ENCODE assay signal across 1 cellular context in the genomic region with DNA sequence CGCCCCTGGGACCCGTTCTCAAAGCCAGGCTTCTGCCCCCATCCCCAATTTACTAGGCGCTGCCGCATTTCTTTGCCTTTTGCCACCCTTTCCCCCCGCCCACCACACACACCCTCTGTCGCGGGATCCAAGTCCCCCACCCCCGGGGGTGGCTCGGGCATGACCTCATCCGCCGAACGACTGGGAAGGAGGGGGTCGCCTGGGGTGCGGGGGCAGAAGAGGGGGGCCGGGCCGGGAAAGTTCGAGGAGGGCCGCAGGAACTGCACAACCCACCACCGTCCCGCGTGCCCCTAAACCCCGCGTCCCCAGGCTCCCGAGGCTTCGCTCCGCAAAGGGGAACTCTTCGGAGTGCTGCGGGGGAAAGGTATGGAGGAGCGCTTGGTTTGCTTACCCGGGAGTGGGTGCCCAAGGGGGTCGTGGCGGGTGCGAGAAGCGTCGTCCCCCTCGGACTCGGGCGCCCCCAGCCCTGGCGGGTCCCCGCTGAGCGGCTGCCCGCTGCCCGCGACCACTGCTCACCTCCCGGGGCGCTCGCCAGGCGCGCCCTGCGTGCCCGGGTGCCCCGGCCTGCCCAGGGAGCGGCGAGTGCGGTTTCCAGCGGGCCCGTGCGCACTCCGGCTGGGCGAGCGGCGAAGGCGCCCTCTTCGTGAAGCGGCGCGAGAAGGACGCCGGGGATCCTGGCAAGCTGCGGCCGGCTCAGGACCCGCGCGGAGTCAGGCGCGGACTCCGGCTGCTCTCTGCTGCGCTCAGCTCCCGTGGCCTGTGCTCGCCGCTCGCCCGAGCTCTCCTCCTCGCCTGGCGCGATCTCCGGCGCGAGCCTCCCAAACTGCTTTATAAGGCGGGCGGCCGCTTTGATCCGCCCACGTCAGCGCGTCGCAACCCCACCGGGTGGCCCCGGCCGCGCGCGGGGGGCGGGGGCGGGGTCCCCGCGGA.
A peak's percentile ranks its signal among the peaks of the same experiment; 100 is the strongest.
TF ChIP-seq lines count a peak whose summit lies in the region.

No MANE protein-coding gene starts in this region.

TF ChIP-seq in H1, 55 proteins besides CTCF, POLR2A, EP300 and RAD21:
- no peak for TF ChIP-seq CBX8 (IDR thresholded peaks at IDR 0.05; ENCODE audit: borderline replicate concordance, low read depth, low read length)
- no peak for TF ChIP-seq YY1 (IDR thresholded peaks at IDR 0.05; ENCODE audit: low read depth, low read length)
- peak; percentile 78 for TF ChIP-seq EZH2 (IDR thresholded peaks at IDR 0.05; ENCODE audit: low read depth, low read length, severe bottlenecking)
- 0 out of 2 replicates have a peak, but pooled peaks have one; percentile 15 for TF ChIP-seq PHF8 (conservative IDR thresholded peaks at IDR 0.05; ENCODE audit: low read depth, low read length)
- TF ChIP-seq SUZ12 (IDR thresholded peaks at IDR 0.05; ENCODE audit: low read length): peak; percentile 75; the same call in 1 of the 2 replicates
- TF ChIP-seq BCL11A (IDR thresholded peaks at IDR 0.05; ENCODE audit: low read depth in 2 of 2, low read length in 2 of 2): no peak
- no peak for TF ChIP-seq POU5F1 (IDR thresholded peaks at IDR 0.05; ENCODE audit: low read depth, low read length)
- TF ChIP-seq RNF2 (IDR thresholded peaks at IDR 0.05; ENCODE audit: borderline replicate concordance, low read depth, low read length, missing control alignments, poor library complexity, severe bottlenecking): peak; percentile 57
- peak; percentile 36 for TF ChIP-seq KDM4A (IDR thresholded peaks at IDR 0.05; ENCODE audit: low read depth, low read length, severe bottlenecking)
- peak; percentile 12; the same call in 1 of the 2 replicates for TF ChIP-seq RBBP5 (IDR thresholded peaks at IDR 0.05; ENCODE audit: borderline replicate concordance, low read depth, low read length)
- peak; percentile 84; the same call in 1 of the 2 replicates for TF ChIP-seq EGR1 (IDR thresholded peaks at IDR 0.05; ENCODE audit: borderline replicate concordance, low read depth, low read length)
- 0 out of 2 replicates have a peak, but pooled peaks have one; percentile 39 for TF ChIP-seq CREB1 (IDR thresholded peaks at IDR 0.05)
